ENCODE assay signal across 8 cellular contexts in the genomic region with DNA sequence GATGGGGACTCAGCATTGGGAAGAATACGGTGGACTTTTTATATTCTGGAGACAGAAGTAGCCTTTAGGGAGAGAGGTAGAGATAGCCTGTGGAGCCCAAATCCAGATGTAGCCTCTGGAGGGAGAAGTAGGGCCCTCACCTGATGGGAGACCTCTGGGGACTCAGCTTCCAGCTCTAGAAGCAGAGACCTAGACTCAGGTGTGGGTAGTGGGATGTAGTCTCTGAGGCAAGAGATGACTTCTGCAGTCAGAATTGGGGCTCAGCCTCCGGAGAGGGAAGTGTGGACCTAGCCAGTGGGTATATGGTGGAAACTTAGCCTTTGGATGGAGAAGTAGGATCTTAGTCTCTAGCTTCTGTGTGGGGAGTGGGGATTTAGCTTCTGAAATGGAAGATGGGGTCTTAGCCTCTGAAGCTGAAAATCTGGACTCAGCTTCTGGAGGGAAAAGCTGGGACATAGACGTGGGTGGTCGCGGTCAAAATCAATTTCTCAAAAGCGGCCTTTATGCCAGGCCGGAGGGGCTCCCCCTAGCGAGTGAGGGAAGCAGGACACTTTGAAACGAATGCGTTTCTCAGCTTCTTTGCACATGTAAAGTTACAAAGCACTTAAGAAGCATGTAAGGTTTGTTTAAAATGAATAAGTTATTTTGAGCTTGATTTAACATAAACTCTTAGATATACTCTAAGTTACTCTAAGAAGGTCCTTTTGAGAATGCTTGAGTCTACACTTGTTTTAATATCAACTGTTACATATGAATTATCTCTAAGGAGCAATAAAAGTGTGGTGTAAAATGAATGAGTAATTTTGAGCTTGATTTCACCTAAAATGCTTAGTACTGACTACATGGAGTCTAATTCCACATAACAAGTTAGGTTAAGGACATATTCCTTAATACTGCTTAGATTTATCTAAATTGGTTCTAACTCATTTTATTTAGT. TPM values are rescaled to one million over a fixed set of nuclear protein-coding genes. Genes with fewer than 3 reads are reported as not detected.
DNase-seq lines count a peak whose midpoint lies in the region; ATAC-seq, FAIRE-seq and TF ChIP-seq lines count a peak whose summit lies in the region.

No MANE protein-coding gene starts in this region.

- peaks cover 0 to 1% of the 10 kb centered on the region in 2 experiments for H3K27me3 ChIP-seq in endothelial cell of umbilical vein (ENCODE audit: control insufficient read depth in 2 of 2, insufficient read depth in 2 of 2, low read length in 2 of 2)

- TF ChIP-seq POLR2A in NB4 (IDR thresholded peaks at IDR 0.05; ENCODE audit: extremely low read depth, insufficient read length), result no peak
- TF ChIP-seq POLR2A in endothelial cell of umbilical vein (IDR thresholded peaks at IDR 0.05; ENCODE audit: low read depth, low read length), result no peak

- no peak overlapping the region for H3K27ac Mint-ChIP-seq in activated CD4-positive, alpha-beta memory T cell treated with anti-CD3 and anti-CD28 coated beads for 36 hours
- H3K27ac Mint-ChIP-seq in nephron, result peak overlapping the region in 1 of 3 experiments; percentile 56

- no peak overlapping the region for H3K9ac ChIP-seq in endothelial cell of umbilical vein (replicated peaks; ENCODE audit: extremely low read depth, insufficient read depth, low read length)

- peaks cover 6% of the 10 kb centered on the region for H3K4me1 ChIP-seq in endothelial cell of umbilical vein (ENCODE audit: control insufficient read depth, extremely low read depth, insufficient read depth, low read length)

- intact Hi-C loops in activated CD4-positive, alpha-beta memory T cell treated with anti-CD3 and anti-CD28 coated beads for 36 hours (cut with micrococcal nuclease), result loop anchor here (5.0 kb wide), 1 partner anchor 131 kb away; a partner anchor contains a TSS
- intact Hi-C loops in endothelial cell of umbilical vein (cut with micrococcal nuclease), result no loop called here

- H3K36me3 Mint-ChIP-seq in activated CD4-positive, alpha-beta memory T cell treated with anti-CD3 and anti-CD28 coated beads for 36 hours, result no peaks in the 10 kb centered on the region
- no peaks in the 10 kb centered on the region for H3K36me3 Mint-ChIP-seq in nephron (ENCODE audit: low read depth)

- no peaks in the 10 kb centered on the region for H3K36me3 ChIP-seq in endothelial cell of umbilical vein (ENCODE audit: control insufficient read depth in 2 of 2, extremely low read depth in 1 of 2, insufficient read depth in 2 of 2, low read length in 2 of 2)

- CTCF ChIA-PET in activated CD4-positive, alpha-beta memory T cell treated with anti-CD3 and anti-CD28 coated beads for 36 hours (lab: Charles Lee), result interaction anchor here (0.5 to 6.3 kb wide), 44 partner anchors 10 to 423 kb away, joined by 3 to 134 read pairs (median 5); a partner anchor contains a TSS
- CTCF ChIA-PET in endothelial cell of umbilical vein (lab: Charles Lee), result interaction anchor here (0.6 to 5.5 kb wide), 30 partner anchors 9 to 314 kb away, joined by 3 to 99 read pairs (median 5); a partner anchor contains a TSS

- TF ChIP-seq CTCF in NB4 (IDR thresholded peaks at IDR 0.05; ENCODE audit: low read depth, low read length), result peak; percentile 94
- peak; percentile 87 to 89 for TF ChIP-seq CTCF in endothelial cell of umbilical vein (IDR thresholded peaks at IDR 0.05; ENCODE audit: extremely low read depth in 1 of 2, insufficient read depth in 1 of 2, low read depth in 1 of 2, low read length in 2 of 2)
- TF ChIP-seq CTCF in nephron (IDR thresholded peaks at IDR 0.05; ENCODE audit: unreplicated experiment in 3 of 3), result peak; percentile 72 to 85 (median 76)

- H3K4me3 Mint-ChIP-seq in activated CD4-positive, alpha-beta memory T cell treated with anti-CD3 and anti-CD28 coated beads for 36 hours, result no peak overlapping the region
- H3K4me3 Mint-ChIP-seq in nephron, result peak overlapping the region in 2 of 3 experiments; percentile 2 to 45

- H3K4me3 ChIP-seq in NB4 (ENCODE audit: low read depth, low read length), result no peak overlapping the region
- H3K4me3 ChIP-seq in endothelial cell of umbilical vein (replicated peaks in 1 of 3; ENCODE audit: insufficient read depth in 1 of 3, low read depth in 1 of 3, low read length in 3 of 3), result no peak overlapping the region

- no TSS peak for BruUV-seq in endothelial cell of umbilical vein (replicated peaks; lab: Mats Ljungman, UMichigan)

- no peaks in the 10 kb centered on the region for H3K9me3 Mint-ChIP-seq in activated CD4-positive, alpha-beta memory T cell treated with anti-CD3 and anti-CD28 coated beads for 36 hours
- H3K9me3 Mint-ChIP-seq in nephron, result no peaks in the 10 kb centered on the region

- no peaks in the 10 kb centered on the region for H3K79me2 ChIP-seq in endothelial cell of umbilical vein (ENCODE audit: control insufficient read depth, insufficient read depth, low read length)

- DNase-seq in NCI-H2029 (lab: John Stamatoyannopoulos, UW), result peak; percentile 11
- no peak for DNase-seq in NCI-H2029 treated with DMSO at 0.1 percent for 48 hours (lab: John Stamatoyannopoulos, UW)
- peak; percentile 68 for DNase-seq in NB4 (ENCODE audit: low read depth)
- peak; percentile 71 for DNase-seq in activated CD4-positive, alpha-beta memory T cell treated with anti-CD3 and anti-CD28 coated beads for 36 hours
- DNase-seq in endothelial cell of umbilical vein (ENCODE audit: low read depth, low spot score), result peak; percentile 51
- no peak for DNase-seq in COLO829 (ENCODE audit: low spot score)

- FAIRE-seq in endothelial cell of umbilical vein (lab: Jason Lieb, UNC), result peak; percentile 58

- no peak for ATAC-seq in HG03521 (IDR thresholded peaks at IDR 0.05; ENCODE audit: unreplicated experiment)

- dilution Hi-C loops in endothelial cell of umbilical vein (cut with MboI; ENCODE audit: extremely low pct_ligation_motif_present, low sequenced_read_pairs), result no loop called here

- peak overlapping the region; percentile 69 for H2AFZ ChIP-seq in endothelial cell of umbilical vein (ENCODE audit: low read depth, low read length)

- no peaks in the 10 kb centered on the region for H3K27me3 Mint-ChIP-seq in activated CD4-positive, alpha-beta memory T cell treated with anti-CD3 and anti-CD28 coated beads for 36 hours
- H3K27me3 Mint-ChIP-seq in nephron (ENCODE audit: low read depth), result peaks cover 18% of the 10 kb centered on the region

- no peak overlapping the region for H3K27ac ChIP-seq in endothelial cell of umbilical vein (ENCODE audit: insufficient read depth, low read depth, low read length)

- peak overlapping the region; percentile 16 for H3K4me2 ChIP-seq in endothelial cell of umbilical vein (ENCODE audit: insufficient read depth, low read length)

- H3K9me1 ChIP-seq in endothelial cell of umbilical vein (replicated peaks; ENCODE audit: control insufficient read depth, extremely low read depth, insufficient read depth, low read length), result no peaks in the 10 kb centered on the region

- no peaks in the 10 kb centered on the region for H3K9me3 ChIP-seq in endothelial cell of umbilical vein (replicated peaks; ENCODE audit: control insufficient read depth, insufficient read depth, low read length)

- H4K20me1 ChIP-seq in endothelial cell of umbilical vein (replicated peaks; ENCODE audit: control insufficient read depth, extremely low read depth, insufficient read depth, low read length), result no peaks in the 10 kb centered on the region

- peaks cover 14% of the 10 kb centered on the region for H3K4me1 Mint-ChIP-seq in activated CD4-positive, alpha-beta memory T cell treated with anti-CD3 and anti-CD28 coated beads for 36 hours (ENCODE audit: low read depth)
- peaks cover 9% of the 10 kb centered on the region for H3K4me1 Mint-ChIP-seq in nephron

- POLR2A ChIA-PET in activated CD4-positive, alpha-beta memory T cell treated with anti-CD3 and anti-CD28 coated beads for 36 hours (lab: Charles Lee), result interaction anchor here (1.0 to 1.1 kb wide), 3 partner anchors 13 to 131 kb away, joined by 3 to 4 read pairs (median 3); a partner anchor contains a TSS
- POLR2A ChIA-PET in endothelial cell of umbilical vein (lab: Charles Lee), result interaction anchor here (0.9 to 1.8 kb wide), 2 partner anchors 51 to 52 kb away, joined by 4 read pairs; a partner anchor contains a TSS

RNA-seq across cellular contexts. Expression of a gene that starts 12.9 kb away (rescaled TPM):
- 1 to 10 TPM; 6.8 to 6.9 TPM for total RNA-seq in activated CD4-positive, alpha-beta memory T cell treated with anti-CD3 and anti-CD28 coated beads for 36 hours
- 7.9 and 9.2 TPM in 2 replicates for total RNA-seq in endothelial cell of umbilical vein
- polyA plus RNA-seq in endothelial cell of umbilical vein, result 4.7 and 5.0 TPM in 2 replicates
- polyA plus RNA-seq in endothelial cell of umbilical vein (2011; cell fraction: cytosol; rRNA removed), result 5.6 and 6.4 TPM in 2 replicates
- polyA plus RNA-seq in endothelial cell of umbilical vein (2011; cell fraction: nucleus; rRNA removed), result 20.0 and 22.6 TPM in 2 replicates
- polyA plus RNA-seq in endothelial cell of umbilical vein (2012), result 9.7 and 9.8 TPM in 2 replicates
- polyA minus RNA-seq in endothelial cell of umbilical vein, result 12.1 and 14.4 TPM in 2 replicates
- polyA minus RNA-seq in endothelial cell of umbilical vein (2011; cell fraction: cytosol; rRNA and poly(A)+ RNA removed), result 5.3 TPM
- polyA minus RNA-seq in endothelial cell of umbilical vein (2011; cell fraction: nucleus; rRNA and poly(A)+ RNA removed), result 4.7 and 7.8 TPM in 2 replicates

RNA-seq across cellular contexts. Expression of a gene that starts 14.7 kb away (rescaled TPM):
- total RNA-seq in activated CD4-positive, alpha-beta memory T cell treated with anti-CD3 and anti-CD28 coated beads for 36 hours, result not detected
- not detected in 2 replicates for total RNA-seq in endothelial cell of umbilical vein
- polyA plus RNA-seq in endothelial cell of umbilical vein, result not detected in 2 replicates
- not detected in 2 replicates for polyA plus RNA-seq in endothelial cell of umbilical vein (2011; cell fraction: cytosol; rRNA removed)
- not detected in 2 replicates for polyA plus RNA-seq in endothelial cell of umbilical vein (2011; cell fraction: nucleus; rRNA removed)
- not detected in 2 replicates for polyA plus RNA-seq in endothelial cell of umbilical vein (2012)
- not detected in 2 replicates for polyA minus RNA-seq in endothelial cell of umbilical vein
- polyA minus RNA-seq in endothelial cell of umbilical vein (2011; cell fraction: cytosol; rRNA and poly(A)+ RNA removed), result not detected
- not detected in 2 replicates for polyA minus RNA-seq in endothelial cell of umbilical vein (2011; cell fraction: nucleus; rRNA and poly(A)+ RNA removed)

RNA-seq across cellular contexts. Expression of a gene that starts 51.0 kb away (rescaled TPM):
- 100 to 1,000 TPM; 452 TPM for total RNA-seq in activated CD4-positive, alpha-beta memory T cell treated with anti-CD3 and anti-CD28 coated beads for 36 hours
- total RNA-seq in endothelial cell of umbilical vein, result 296 and 323 TPM in 2 replicates
- polyA plus RNA-seq in endothelial cell of umbilical vein, result 340 and 357 TPM in 2 replicates
- polyA plus RNA-seq in endothelial cell of umbilical vein (2011; cell fraction: cytosol; rRNA removed), result 316 and 328 TPM in 2 replicates
- polyA plus RNA-seq in endothelial cell of umbilical vein (2011; cell fraction: nucleus; rRNA removed), result 156 and 160 TPM in 2 replicates
- polyA plus RNA-seq in endothelial cell of umbilical vein (2012), result 200 and 242 TPM in 2 replicates
- polyA minus RNA-seq in endothelial cell of umbilical vein, result 101 and 104 TPM in 2 replicates
- 88.7 TPM for polyA minus RNA-seq in endothelial cell of umbilical vein (2011; cell fraction: cytosol; rRNA and poly(A)+ RNA removed)
- 19.5 and 20.5 TPM in 2 replicates for polyA minus RNA-seq in endothelial cell of umbilical vein (2011; cell fraction: nucleus; rRNA and poly(A)+ RNA removed)

Comparison
In these comparisons a context has a peak if more than half of its experiments do, and no peak if none do; other contexts are left out.
1. DNase-seq: peak in NCI-H2029 (single experiment), NB4 (single experiment), activated CD4-positive, alpha-beta memory T cell treated with anti-CD3 and anti-CD28 coated beads for 36 hours (single experiment) and endothelial cell of umbilical vein (single experiment); none in NCI-H2029 treated with DMSO at 0.1 percent for 48 hours (single experiment) and COLO829 (single experiment).
2. Peak in every context shown above with its lines, with median percentiles within 50 percentile points of each other: CTCF ChIP-seq.